Comparison of ENCODE assay signal across 8 cellular contexts in genomic region chr9:132239999-132240859, GRCh38.
DNase-seq lines count a peak whose midpoint lies in the region; ATAC-seq and TF ChIP-seq lines count a peak whose summit lies in the region.

No MANE protein-coding gene starts in this region.

- TF ChIP-seq CTCF in cardiac fibroblast (IDR thresholded peaks at IDR 0.05; ENCODE audit: low read depth, low read length) (no peak), neural progenitor cell (IDR thresholded peaks at IDR 0.05) (no peak)

- peak; percentile 1 for ATAC-seq in HG03442 (IDR thresholded peaks at IDR 0.05; ENCODE audit: unreplicated experiment)

- DNase-seq in cardiac fibroblast (ENCODE audit: low read depth in 2 of 2), result no peak
- peak; percentile 64 for DNase-seq in neural progenitor cell (ENCODE audit: low spot score)
- no peak for DNase-seq in activated effector memory CD4-positive, alpha-beta T cell treated with anti-CD3 and anti-CD28 coated beads, Interleukin-2, amount 50 U/mL, for 16 hours
- no peak for DNase-seq in DMS153 (lab: John Stamatoyannopoulos, UW)
- DNase-seq in CD1c-positive myeloid dendritic cell (ENCODE audit: extremely low spot score), result no peak
- no peak for DNase-seq in NCI-H187 treated with DMSO at 0.1 percent for 48 hours (lab: John Stamatoyannopoulos, UW)

- H3K79me2 ChIP-seq in neural progenitor cell (ENCODE audit: low read depth), result no peaks in the 10 kb centered on the region

- H3K9me3 Mint-ChIP-seq in neural progenitor cell, result no peaks in the 10 kb centered on the region

- peaks cover 24% of the 10 kb centered on the region for H3F3A ChIP-seq in neural progenitor cell (ENCODE audit: low read depth)

- no peaks in the 10 kb centered on the region for H3K36me3 Mint-ChIP-seq in neural progenitor cell

- H3K9ac ChIP-seq in BLaER1 (peak overlapping the region; percentile 81), neural progenitor cell (no peak overlapping the region)

- H3K9me3 ChIP-seq in BLaER1 (no peaks in the 10 kb centered on the region), neural progenitor cell (ENCODE audit: low read depth) (no peaks in the 10 kb centered on the region)

- no peaks in the 10 kb centered on the region for H3K36me3 ChIP-seq in BLaER1
- H3K36me3 ChIP-seq in neural progenitor cell, result no peaks in the 10 kb centered on the region

- H3K27me3 ChIP-seq in BLaER1 (no peaks in the 10 kb centered on the region), neural progenitor cell (peaks cover 68% of the 10 kb centered on the region)

- H3K27ac ChIP-seq in BLaER1, result peak overlapping the region; percentile 87
- no peak overlapping the region for H3K27ac ChIP-seq in neural progenitor cell

- no peaks in the 10 kb centered on the region for H4K20me1 ChIP-seq in BLaER1
- H4K20me1 ChIP-seq in neural progenitor cell (ENCODE audit: low read depth), result no peaks in the 10 kb centered on the region

- H3K4me3 Mint-ChIP-seq in neural progenitor cell, result peak overlapping the region; percentile 64

- peak overlapping the region; percentile 98 for H3K4me2 ChIP-seq in BLaER1
- peak overlapping the region; percentile 73 for H3K4me2 ChIP-seq in neural progenitor cell

- H3K4me1 ChIP-seq in BLaER1, result peaks cover 80% of the 10 kb centered on the region
- H3K4me1 ChIP-seq in neural progenitor cell, result peaks cover 24% of the 10 kb centered on the region

- H3K4me1 Mint-ChIP-seq in neural progenitor cell, result peaks cover 22% of the 10 kb centered on the region

- H3K4me3 ChIP-seq in BLaER1 (peak overlapping the region; percentile 68), cardiac fibroblast (replicated peaks in 1 of 2; ENCODE audit: low read depth in 2 of 2, low read length in 2 of 2) (peak overlapping the region; percentile 21 to 57), neural progenitor cell (peak overlapping the region; percentile 49)

- peak overlapping the region; percentile 77 for H2AFZ ChIP-seq in neural progenitor cell (replicated peaks)

- peaks cover 26% of the 10 kb centered on the region for H3K27me3 Mint-ChIP-seq in neural progenitor cell (ENCODE audit: insufficient read depth, low read depth)

- no peak overlapping the region for H3K27ac Mint-ChIP-seq in neural progenitor cell
